In genomic region chr16:74480150-74481029, GRCh38 we compare ENCODE assay signal across 9 cellular contexts. TPM values are rescaled to one million over a fixed set of nuclear protein-coding genes. Genes with fewer than 3 reads are reported as not detected.
DNase-seq lines count a peak whose midpoint lies in the region; ATAC-seq and TF ChIP-seq lines count a peak whose summit lies in the region.
"Had no signal": no experiment of that assay in that cellular context is flagged by ENCODE, and none has a peak within 500 bp of the region (broad histone marks: within the 10 kb centered on the region; RNA-seq: fewer than 3 reads in every experiment).

No MANE protein-coding gene starts in this region.

- CTCF ChIA-PET in activated CD4-positive, alpha-beta memory T cell treated with anti-CD3 and anti-CD28 coated beads, Interleukin-2, amount 10 ng/mL, durations not matched to agents 7 days and 5 days (lab: Charles Lee) = no interaction called here

- no peak for ATAC-seq in HG03025 (IDR thresholded peaks at IDR 0.05; ENCODE audit: low FRiP score, unreplicated experiment)

- H3K4me1 Mint-ChIP-seq in activated CD4-positive, alpha-beta memory T cell treated with anti-CD3 and anti-CD28 coated beads, Interleukin-2, amount 10 ng/mL, durations not matched to agents 7 days and 5 days = peaks cover 2% of the 10 kb centered on the region

- no peak for TF ChIP-seq CTCF in choroid plexus epithelial cell (conservative IDR thresholded peaks at IDR 0.05; ENCODE audit: low read depth, low read length)

- no peak overlapping the region for H3K27ac Mint-ChIP-seq in activated CD4-positive, alpha-beta memory T cell treated with anti-CD3 and anti-CD28 coated beads, Interleukin-2, amount 10 ng/mL, durations not matched to agents 7 days and 5 days

- no peaks in the 10 kb centered on the region for H3K9me3 Mint-ChIP-seq in activated CD4-positive, alpha-beta memory T cell treated with anti-CD3 and anti-CD28 coated beads, Interleukin-2, amount 10 ng/mL, durations not matched to agents 7 days and 5 days

- no peak overlapping the region for H3K4me3 ChIP-seq in choroid plexus epithelial cell (ENCODE audit: low read depth, low read length)

- no peaks in the 10 kb centered on the region for H3K27me3 Mint-ChIP-seq in activated CD4-positive, alpha-beta memory T cell treated with anti-CD3 and anti-CD28 coated beads, Interleukin-2, amount 10 ng/mL, durations not matched to agents 7 days and 5 days

- POLR2A ChIA-PET in activated CD4-positive, alpha-beta memory T cell treated with anti-CD3 and anti-CD28 coated beads, Interleukin-2, amount 10 ng/mL, durations not matched to agents 7 days and 5 days (lab: Charles Lee) = interaction anchor here (0.6 kb wide), 1 partner anchor 870 kb away, joined by 4 read pairs; no protein-coding TSS in a partner anchor

- H3K4me3 Mint-ChIP-seq in activated CD4-positive, alpha-beta memory T cell treated with anti-CD3 and anti-CD28 coated beads, Interleukin-2, amount 10 ng/mL, durations not matched to agents 7 days and 5 days = no peak overlapping the region

- peak; percentile 83 for DNase-seq in AG20443 (ENCODE audit: low spot score)
- peak; percentile 17 for DNase-seq in HS-27A (ENCODE audit: low read depth)
- peak; percentile 34 for DNase-seq in choroid plexus epithelial cell (ENCODE audit: low read depth)
- peak; percentile 91 for DNase-seq in mucosa of gallbladder (ENCODE audit: low spot score)
- DNase-seq in NOMO-1 (lab: John Stamatoyannopoulos, UW; ENCODE audit: unreplicated experiment in 2 of 2) = no peak
- DNase-seq in activated CD4-positive, alpha-beta memory T cell treated with anti-CD3 and anti-CD28 coated beads, Interleukin-2, amount 10 ng/mL, durations not matched to agents 7 days and 5 days = no peak
- no peak for DNase-seq in NCI-H187 (lab: John Stamatoyannopoulos, UW)
- DNase-seq: caudate nucleus had no signal

- H3K36me3 Mint-ChIP-seq in activated CD4-positive, alpha-beta memory T cell treated with anti-CD3 and anti-CD28 coated beads, Interleukin-2, amount 10 ng/mL, durations not matched to agents 7 days and 5 days (ENCODE audit: low read depth) = peaks cover 55% of the 10 kb centered on the region

RNA-seq across cellular contexts. Expression of gene CLEC18B, which starts 59.1 kb away (rescaled TPM):
- 6.0 TPM for total RNA-seq in mucosa of gallbladder
- under 1 TPM in 1 of 2 experiments, not detected in 1; 0.48 TPM for total RNA-seq in activated CD4-positive, alpha-beta memory T cell treated with anti-CD3 and anti-CD28 coated beads, Interleukin-2, amount 10 ng/mL, durations not matched to agents 7 days and 5 days

Comparison
In these comparisons a context has a peak if more than half of its experiments do, and no peak if none do; other contexts are left out.
1. DNase-seq: peak in AG20443 (single experiment), HS-27A (single experiment), choroid plexus epithelial cell (single experiment) and mucosa of gallbladder (single experiment); none in NOMO-1 (0 of 2), activated CD4-positive, alpha-beta memory T cell treated with anti-CD3 and anti-CD28 coated beads, Interleukin-2, amount 10 ng/mL, durations not matched to agents 7 days and 5 days (single experiment) and NCI-H187 (0 of 2).